In the genomic region with DNA sequence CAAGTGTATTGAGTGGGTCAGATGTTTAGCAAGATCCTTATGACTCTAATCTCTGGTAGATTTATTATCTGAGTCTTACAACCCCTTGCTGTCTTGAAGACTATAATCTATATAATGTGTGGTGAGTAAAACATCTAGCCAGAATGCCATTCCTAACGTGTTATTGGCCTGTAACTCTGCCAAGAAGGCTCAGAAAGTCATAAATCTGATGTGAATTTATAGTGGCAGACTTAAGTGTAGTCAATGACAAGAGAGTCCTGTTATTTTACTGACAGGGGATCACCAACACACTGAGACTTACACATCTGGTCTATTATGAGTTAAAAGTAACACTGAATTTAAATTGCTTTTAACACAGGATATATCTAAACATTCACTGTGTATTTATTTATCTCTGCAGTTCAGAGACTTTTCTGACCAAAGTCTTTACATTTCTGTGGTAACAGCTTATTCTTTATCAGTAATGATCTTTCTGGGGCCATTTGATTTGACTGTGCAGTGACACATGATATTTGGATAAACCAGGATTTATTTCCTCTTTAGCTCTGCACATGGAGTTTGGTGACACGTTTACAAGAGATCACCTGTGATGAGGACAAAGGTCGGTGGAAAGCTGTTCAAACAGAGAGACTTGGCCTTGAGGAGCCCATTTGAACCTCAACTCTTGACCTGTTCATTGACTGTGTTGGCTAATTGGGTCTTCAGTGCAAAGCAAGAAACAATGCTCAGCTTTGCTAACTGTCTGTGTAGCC, we compare ENCODE assay signal across 27 cellular contexts.
DNase-seq lines count a peak whose midpoint lies in the region; ATAC-seq and TF ChIP-seq lines count a peak whose summit lies in the region.
"Had no signal": no experiment of that assay in that cellular context is flagged by ENCODE, and none has a peak within 500 bp of the region (broad histone marks: within the 10 kb centered on the region; RNA-seq: fewer than 3 reads in every experiment).

No MANE protein-coding gene starts in this region.

- no peaks in the 10 kb centered on the region for H3K27me3 ChIP-seq in WERI-Rb-1 (ENCODE audit: insufficient read depth, low read depth, severe bottlenecking)
- H3K27me3 ChIP-seq: BLaER1 treated with 17β-estradiol and CSF1 and Interleukin-3, amounts not matched to agents 10 nM and 100 nM; spleen had no signal

- DNase-seq in DMS53 treated with DMSO at 0.1 percent for 48 hours (lab: John Stamatoyannopoulos, UW; ENCODE audit: unreplicated experiment), result peak; percentile 96
- DNase-seq in NCI-H146 treated with DMSO at 0.1 percent for 48 hours (lab: John Stamatoyannopoulos, UW; ENCODE audit: unreplicated experiment), result peak; percentile 96
- DNase-seq in NCI-H748 treated with DMSO at 0.1 percent for 48 hours (lab: John Stamatoyannopoulos, UW), result peak; percentile 60
- peak in 1 of 3 donors; percentile 19 for DNase-seq in mucosa of descending colon
- no peak for DNase-seq in natural killer cell treated with Interleukin-12 subunit alpha and Interleukin-12 subunit beta and Interleukin-15 and Interleukin-18, amount 100 ng/mL, for 72 hours (ENCODE audit: low spot score)
- no peak for DNase-seq in WERI-Rb-1
- DNase-seq: activated CD4-positive, alpha-beta memory T cell treated with anti-CD3 and anti-CD28 coated beads for 36 hours; activated CD8-positive, alpha-beta memory T cell treated with anti-CD3 and anti-CD28 coated beads, Interleukin-2, amount 50 U/mL, for 48 hours; anterior cingulate cortex; Caco-2; effector memory CD4-positive, alpha-beta T cell; erythroblast; heart left ventricle; lower lobe of right lung; NCI-H187; nephron progenitor cell; right cardiac atrium; spleen had no signal

- H3K27me3 Mint-ChIP-seq in natural killer cell treated with Interleukin-12 subunit alpha and Interleukin-12 subunit beta and Interleukin-15 and Interleukin-18, amount 100 ng/mL, for 72 hours, result no peaks in the 10 kb centered on the region
- H3K27me3 Mint-ChIP-seq: activated CD4-positive, alpha-beta memory T cell treated with anti-CD3 and anti-CD28 coated beads for 36 hours; activated naive CD4-positive, alpha-beta T cell treated with anti-CD3 and anti-CD28 coated beads, Interleukin-2, amount 50 U/mL, for 24 hours had no signal

- peaks cover 8% of the 10 kb centered on the region for H3K9me3 Mint-ChIP-seq in natural killer cell treated with Interleukin-12 subunit alpha and Interleukin-12 subunit beta and Interleukin-15 and Interleukin-18, amount 100 ng/mL, for 72 hours
- H3K9me3 Mint-ChIP-seq: activated CD4-positive, alpha-beta memory T cell treated with anti-CD3 and anti-CD28 coated beads for 36 hours; activated naive CD4-positive, alpha-beta T cell treated with anti-CD3 and anti-CD28 coated beads, Interleukin-2, amount 50 U/mL, for 24 hours; nephron progenitor cell; type B pancreatic cell had no signal

- ATAC-seq in mucosa of descending colon (peak; percentile 80), HG02623 (IDR thresholded peaks at IDR 0.05; ENCODE audit: unreplicated experiment) (no peak)
- ATAC-seq in natural killer cell treated with Interleukin-12 subunit alpha and Interleukin-12 subunit beta and Interleukin-15 and Interleukin-18, amount 100 ng/mL, for 72 hours, result no peak
- ATAC-seq: activated CD4-positive, CD25-positive, alpha-beta regulatory T cell treated with anti-CD3 and anti-CD28 coated beads, Interleukin-2, amount 50 U/mL, for 24 hours; activated T-helper 17 cell treated with anti-CD3 and anti-CD28 coated beads, Interleukin-2, amount 50 U/mL, for 72 hours; heart left ventricle; lower lobe of right lung; right cardiac atrium had no signal

- no peaks in the 10 kb centered on the region for H3K4me1 Mint-ChIP-seq in natural killer cell treated with Interleukin-12 subunit alpha and Interleukin-12 subunit beta and Interleukin-15 and Interleukin-18, amount 100 ng/mL, for 72 hours (ENCODE audit: low read depth in 2 of 2)
- H3K4me1 Mint-ChIP-seq: activated naive CD4-positive, alpha-beta T cell treated with anti-CD3 and anti-CD28 coated beads, Interleukin-2, amount 50 U/mL, for 24 hours; activated T-helper 17 cell treated with anti-CD3 and anti-CD28 coated beads, Interleukin-2, amount 50 U/mL, for 72 hours; nephron progenitor cell had no signal

- H3K4me3 ChIP-seq in mucosa of descending colon (no peak overlapping the region), WERI-Rb-1 (ENCODE audit: low read depth, low read length) (no peak overlapping the region)
- H3K4me3 ChIP-seq: BLaER1 treated with 17β-estradiol and CSF1 and Interleukin-3, amounts not matched to agents 10 nM and 100 nM; heart left ventricle; lower lobe of right lung; SK-N-MC; spleen had no signal

- no peaks in the 10 kb centered on the region for H3K36me3 Mint-ChIP-seq in natural killer cell treated with Interleukin-12 subunit alpha and Interleukin-12 subunit beta and Interleukin-15 and Interleukin-18, amount 100 ng/mL, for 72 hours
- H3K36me3 Mint-ChIP-seq: activated CD4-positive, alpha-beta memory T cell treated with anti-CD3 and anti-CD28 coated beads for 36 hours; activated naive CD4-positive, alpha-beta T cell treated with anti-CD3 and anti-CD28 coated beads, Interleukin-2, amount 50 U/mL, for 24 hours; type B pancreatic cell had no signal

- intact Hi-C loops in mucosa of descending colon (cut with DNase I, micrococcal nuclease), result no loop called here

- no peaks in the 10 kb centered on the region for H3K36me3 ChIP-seq in mucosa of descending colon (ENCODE audit: low read depth)
- H3K36me3 ChIP-seq in WERI-Rb-1, result no peaks in the 10 kb centered on the region
- H3K36me3 ChIP-seq: BLaER1 treated with 17β-estradiol and CSF1 and Interleukin-3, amounts not matched to agents 10 nM and 100 nM; heart left ventricle; lower lobe of right lung; spleen had no signal

- H3K27ac Mint-ChIP-seq in natural killer cell treated with Interleukin-12 subunit alpha and Interleukin-12 subunit beta and Interleukin-15 and Interleukin-18, amount 100 ng/mL, for 72 hours, result no peak overlapping the region
- H3K27ac Mint-ChIP-seq: activated CD4-positive, alpha-beta memory T cell treated with anti-CD3 and anti-CD28 coated beads for 36 hours; activated naive CD4-positive, alpha-beta T cell treated with anti-CD3 and anti-CD28 coated beads, Interleukin-2, amount 50 U/mL, for 24 hours; activated T-helper 17 cell treated with anti-CD3 and anti-CD28 coated beads, Interleukin-2, amount 50 U/mL, for 72 hours; nephron progenitor cell; type B pancreatic cell had no signal

- no peak overlapping the region for H3K27ac ChIP-seq in WERI-Rb-1
- H3K27ac ChIP-seq: BLaER1 treated with 17β-estradiol and CSF1 and Interleukin-3, amounts not matched to agents 10 nM and 100 nM; heart left ventricle; lower lobe of right lung; parathyroid adenoma; RWPE1; SK-N-MC; spleen had no signal

- no peak overlapping the region for H3K4me3 Mint-ChIP-seq in natural killer cell treated with Interleukin-12 subunit alpha and Interleukin-12 subunit beta and Interleukin-15 and Interleukin-18, amount 100 ng/mL, for 72 hours
- H3K4me3 Mint-ChIP-seq: activated CD4-positive, alpha-beta memory T cell treated with anti-CD3 and anti-CD28 coated beads for 36 hours; activated naive CD4-positive, alpha-beta T cell treated with anti-CD3 and anti-CD28 coated beads, Interleukin-2, amount 50 U/mL, for 24 hours; activated T-helper 17 cell treated with anti-CD3 and anti-CD28 coated beads, Interleukin-2, amount 50 U/mL, for 72 hours; nephron progenitor cell; type B pancreatic cell had no signal

- TF ChIP-seq CTCF in mucosa of descending colon (IDR thresholded peaks at IDR 0.05), result no peak
- TF ChIP-seq CTCF in WERI-Rb-1 (IDR thresholded peaks at IDR 0.05; ENCODE audit: low read depth, low read length), result no peak

- H3K4me1 ChIP-seq in mucosa of descending colon (ENCODE audit: low read depth), result no peaks in the 10 kb centered on the region
- H3K4me1 ChIP-seq: BLaER1 treated with 17β-estradiol and CSF1 and Interleukin-3, amounts not matched to agents 10 nM and 100 nM; Caco-2; heart left ventricle; lower lobe of right lung; parathyroid adenoma; spleen had no signal

- H3K9me3 ChIP-seq in mucosa of descending colon (no peaks in the 10 kb centered on the region), WERI-Rb-1 (ENCODE audit: severe bottlenecking) (no peaks in the 10 kb centered on the region)
- H3K9me3 ChIP-seq: BLaER1 treated with 17β-estradiol and CSF1 and Interleukin-3, amounts not matched to agents 10 nM and 100 nM; Caco-2; heart left ventricle; lower lobe of right lung; spleen had no signal

Comparison
In these comparisons a context has a peak if more than half of its experiments do, and no peak if none do; other contexts are left out.
1. DNase-seq: peak in DMS53 treated with DMSO at 0.1 percent for 48 hours (single experiment), NCI-H146 treated with DMSO at 0.1 percent for 48 hours (single experiment) and NCI-H748 treated with DMSO at 0.1 percent for 48 hours (single experiment); none in natural killer cell treated with Interleukin-12 subunit alpha and Interleukin-12 subunit beta and Interleukin-15 and Interleukin-18, amount 100 ng/mL, for 72 hours (single experiment) and WERI-Rb-1 (single experiment).